ENCODE assay signal across 1 cellular context in genomic region chr2:96622544-96622943, GRCh38.
A peak's percentile ranks its signal among the peaks of the same experiment; 100 is the strongest.
TF ChIP-seq lines count a peak whose summit lies in the region.

No MANE protein-coding gene starts in this region.

TF ChIP-seq in K562, 482 proteins besides CTCF, POLR2A, EP300 and RAD21:
- TF ChIP-seq SMAD1 (IDR thresholded peaks at IDR 0.05; ENCODE audit: low read depth, low read length, partially characterized antibody) (no peak), WHSC1 (IDR thresholded peaks at IDR 0.05; ENCODE audit: low read length) (peak; percentile 37), ZNF398 (CRISPR knock-in tag; IDR thresholded peaks at IDR 0.05) (no peak), SUPT5H (IDR thresholded peaks at IDR 0.05) (peak; percentile 43), ZKSCAN8 (CRISPR knock-in tag; IDR thresholded peaks at IDR 0.05) (no peak), PATZ1 (CRISPR knock-in tag; IDR thresholded peaks at IDR 0.05; ENCODE audit: borderline replicate concordance) (no peak), SIX5 (IDR thresholded peaks at IDR 0.05; ENCODE audit: borderline replicate concordance in 1 of 2, insufficient read depth in 1 of 2, low read depth in 1 of 2, low read length in 2 of 2) (no peak), FUS (optimal IDR thresholded peaks at IDR 0.05; ENCODE audit: low read depth, low read length) (no peak), PBX2 (CRISPR knock-in tag; IDR thresholded peaks at IDR 0.05; ENCODE audit: low read depth) (no peak), PBX2 (tag; conservative IDR thresholded peaks at IDR 0.05; ENCODE audit: low read depth) (no peak), HINFP (tag; conservative IDR thresholded peaks at IDR 0.05; ENCODE audit: low read depth) (no peak), ASH1L (IDR thresholded peaks at IDR 0.05; ENCODE audit: borderline replicate concordance, low read depth, partially characterized antibody) (no peak), HDGF (IDR thresholded peaks at IDR 0.05) (0 out of 2 replicates have a peak, but pooled peaks have one; percentile 49), RBM39 (optimal IDR thresholded peaks at IDR 0.05; ENCODE audit: low read depth, low read length) (no peak), POLR2H (tag; IDR thresholded peaks at IDR 0.05; ENCODE audit: low read depth) (no peak)
